ENCODE assay signal across 10 cellular contexts in the genomic region with DNA sequence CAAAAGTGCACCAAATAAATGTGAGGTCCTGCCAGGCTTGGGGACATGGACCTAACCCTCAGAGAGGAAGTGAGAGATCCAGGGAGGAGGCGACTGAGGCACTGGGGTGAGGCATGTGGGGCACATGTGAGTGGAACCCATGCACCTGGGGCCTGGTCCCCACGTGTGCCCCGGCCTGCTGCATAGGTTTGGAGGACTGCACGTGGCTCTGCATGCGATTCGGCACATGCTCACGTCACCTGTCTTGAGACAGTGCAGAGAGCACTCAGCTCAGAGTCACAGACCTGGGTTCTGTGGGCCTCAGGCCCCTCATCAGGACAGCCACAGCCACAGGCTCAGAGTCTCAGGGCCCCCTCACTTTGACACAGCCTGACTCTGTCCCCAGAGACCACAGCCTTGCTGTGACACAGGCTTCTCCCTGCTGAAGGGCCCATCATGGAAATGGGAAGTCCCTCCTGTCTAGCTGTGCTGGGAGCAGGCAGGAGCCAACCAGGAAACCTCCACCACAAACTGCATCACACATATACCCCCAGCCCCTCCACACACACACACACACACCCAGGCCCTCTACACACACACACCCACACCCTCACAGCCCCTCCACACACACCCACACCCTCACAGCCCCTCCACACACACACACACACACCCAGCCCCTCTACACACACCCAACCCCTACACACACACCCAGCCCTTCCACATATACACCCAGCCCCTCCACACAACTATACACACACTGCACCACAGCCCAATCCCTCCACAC. TPM values are rescaled to one million over a fixed set of nuclear protein-coding genes. Genes with fewer than 3 reads are reported as not detected.
DNase-seq lines count a peak whose midpoint lies in the region; ATAC-seq and TF ChIP-seq lines count a peak whose summit lies in the region.
"Had no signal": no experiment of that assay in that cellular context is flagged by ENCODE, and none has a peak within 500 bp of the region (broad histone marks: within the 10 kb centered on the region; RNA-seq: fewer than 3 reads in every experiment).

No MANE protein-coding gene starts in this region.

- H3K36me3 ChIP-seq in Caco-2 (ENCODE audit: control insufficient read depth, insufficient read depth, low read length) = no peaks in the 10 kb centered on the region
- peaks cover 31 to 37% of the 10 kb centered on the region in 2 experiments for H3K36me3 ChIP-seq in mesenchymal stem cell (ENCODE audit: control insufficient read depth in 1 of 2, insufficient read depth in 2 of 2, low read depth in 1 of 2, low read length in 2 of 2)
- peaks cover 4% of the 10 kb centered on the region for H3K36me3 ChIP-seq in brain microvascular endothelial cell (replicated peaks)

- H3K4me1 ChIP-seq in Caco-2 (no peaks in the 10 kb centered on the region), mesenchymal stem cell (ENCODE audit: control insufficient read depth, insufficient read depth, low read depth, low read length) (peaks cover 14% of the 10 kb centered on the region)

- H3K27ac Mint-ChIP-seq in Caco-2 (ENCODE audit: unreplicated experiment) = peak overlapping the region; percentile 40

- no peak overlapping the region for H3K4me2 ChIP-seq in mesenchymal stem cell (ENCODE audit: low read length, poor library complexity, severe bottlenecking)

- H3K4me3 Mint-ChIP-seq in Caco-2 (ENCODE audit: unreplicated experiment) = peak overlapping the region; percentile 20

- H3K23ac ChIP-seq in mesenchymal stem cell (ENCODE audit: low read length in 2 of 2) = no peak overlapping the region

- WGBS in mesenchymal stem cell = 98% methylated on average over 7 of the region's 7 CpGs

- peak overlapping the region; percentile 11 for H3K9ac ChIP-seq in mesenchymal stem cell (ENCODE audit: low read length)

- peaks cover 15% of the 10 kb centered on the region for H3K79me1 ChIP-seq in mesenchymal stem cell (replicated peaks; ENCODE audit: low read length, poor library complexity, severe bottlenecking)

- intact Hi-C loops in Caco-2 (cut with micrococcal nuclease; ENCODE audit: unreplicated experiment) = no loop called here

- TF ChIP-seq CTCF in Caco-2 (IDR thresholded peaks at IDR 0.05; ENCODE audit: insufficient read depth in 1 of 2, low read depth in 1 of 2, low read length in 1 of 2, severe bottlenecking in 1 of 2, unreplicated experiment in 1 of 2) = no peak
- no peak for TF ChIP-seq CTCF in RWPE1 (conservative IDR thresholded peaks at IDR 0.05; ENCODE audit: low read depth)
- no peak for TF ChIP-seq CTCF in brain microvascular endothelial cell (IDR thresholded peaks at IDR 0.05; ENCODE audit: low read depth, low read length, missing control alignments)

- no TSS peak for BruUV-seq in Caco-2 (replicated peaks; lab: Mats Ljungman, UMichigan)

- H2BK12ac ChIP-seq in mesenchymal stem cell (ENCODE audit: low read length in 2 of 2) = no peak overlapping the region

- H3K27me3 ChIP-seq in Caco-2 (replicated peaks; ENCODE audit: control insufficient read depth, insufficient read depth, low read length) (no peaks in the 10 kb centered on the region), mesenchymal stem cell (ENCODE audit: control insufficient read depth in 1 of 2, insufficient read depth in 1 of 2, low read length in 2 of 2) (no peaks in the 10 kb centered on the region), brain microvascular endothelial cell (replicated peaks) (no peaks in the 10 kb centered on the region)
- H3K27me3 ChIP-seq: adrenal gland had no signal

- peak overlapping the region; percentile 70 for H3K27ac ChIP-seq in RWPE1
- no peak overlapping the region for H3K27ac ChIP-seq in mesenchymal stem cell (ENCODE audit: low read length, poor library complexity, severe bottlenecking)
- no peak overlapping the region for H3K27ac ChIP-seq in brain microvascular endothelial cell
- H3K27ac ChIP-seq: adrenal gland had no signal

- peak overlapping the region in 1 of 2 experiments; percentile 0 for H3K18ac ChIP-seq in mesenchymal stem cell (ENCODE audit: low read depth in 1 of 2, low read length in 2 of 2)

- H2BK120ac ChIP-seq in mesenchymal stem cell (ENCODE audit: low read depth, low read length) = no peak overlapping the region

- CTCF ChIA-PET in Caco-2 (lab: Charles Lee) = interaction anchor here (0.7 kb wide), 1 partner anchor 177 kb away, joined by 3 read pairs; no protein-coding TSS in a partner anchor
- CTCF ChIA-PET in RWPE1 (lab: Yijun Ruan, JAX) = interaction anchor here (0.5 kb wide), 1 partner anchor 47 kb away, joined by 3 read pairs; no protein-coding TSS in a partner anchor

- no peak overlapping the region for H2AFZ ChIP-seq in mesenchymal stem cell (ENCODE audit: low read depth, low read length)

- H2AK5ac ChIP-seq in mesenchymal stem cell (ENCODE audit: low read length, severe bottlenecking) = no peak overlapping the region

- in situ Hi-C loops in brain microvascular endothelial cell (cut with HindIII; ENCODE audit: low pct_ligation_motif_present, low sequenced_read_pairs) = no loop called here

- DNase-seq in Caco-2 (no peak), RWPE1 (ENCODE audit: low spot score) (no peak), mesenchymal stem cell (no peak), T1000 (lab: John Stamatoyannopoulos, UW) (no peak), NCI-H128 (lab: John Stamatoyannopoulos, UW; ENCODE audit: unreplicated experiment) (no peak), C1 segment of cervical spinal cord (lab: John Stamatoyannopoulos, UW) (no peak), brain microvascular endothelial cell (no peak)
- DNase-seq: adrenal gland; NK-92 treated with Interleukin-12 subunit alpha and Interleukin-12 subunit beta, amount 100 ng/mL, for 24 hours had no signal

- H3K4me1 Mint-ChIP-seq in Caco-2 (ENCODE audit: low read depth, unreplicated experiment) = no peaks in the 10 kb centered on the region

- peaks cover 21% of the 10 kb centered on the region for H3K36me3 Mint-ChIP-seq in Caco-2 (ENCODE audit: insufficient read depth, unreplicated experiment)

- H2BK15ac ChIP-seq in mesenchymal stem cell (ENCODE audit: low read depth, poor library complexity, severe bottlenecking) = no peak overlapping the region

- no peak overlapping the region for H2BK5ac ChIP-seq in mesenchymal stem cell (ENCODE audit: low read depth, low read length, poor library complexity, severe bottlenecking)

- no peaks in the 10 kb centered on the region for H3K27me3 Mint-ChIP-seq in Caco-2 (ENCODE audit: insufficient read depth, unreplicated experiment)

- H3K4ac ChIP-seq in mesenchymal stem cell (ENCODE audit: low read depth in 1 of 2, low read length in 2 of 2) = no peak overlapping the region

- no peak overlapping the region for H3K14ac ChIP-seq in mesenchymal stem cell (ENCODE audit: low read length in 2 of 2)

- H3K4me3 ChIP-seq in Caco-2 (ENCODE audit: low read depth, low read length) (no peak overlapping the region), mesenchymal stem cell (ENCODE audit: insufficient read depth in 1 of 2, low read depth in 1 of 2, low read length in 2 of 2) (no peak overlapping the region), brain microvascular endothelial cell (ENCODE audit: low read depth, low read length) (no peak overlapping the region)
- H3K4me3 ChIP-seq: adrenal gland had no signal

- peak; percentile 49 for ATAC-seq in GM18868 (IDR thresholded peaks at IDR 0.05; ENCODE audit: unreplicated experiment)

- no peak overlapping the region for H4K8ac ChIP-seq in mesenchymal stem cell (ENCODE audit: low read length)

- no peaks in the 10 kb centered on the region for H3K9me3 Mint-ChIP-seq in Caco-2 (ENCODE audit: unreplicated experiment)

- H3K9me3 ChIP-seq in Caco-2 (no peaks in the 10 kb centered on the region), mesenchymal stem cell (ENCODE audit: control insufficient read depth, low read length) (no peaks in the 10 kb centered on the region)
- H3K9me3 ChIP-seq: adrenal gland had no signal

- POLR2A ChIA-PET in Caco-2 (lab: Charles Lee) = interaction anchor here (0.6 kb wide), 2 partner anchors 48 to 65 kb away, joined by 3 to 4 read pairs; a partner anchor contains a TSS
- POLR2A ChIA-PET in RWPE1 (lab: Yijun Ruan, JAX; ENCODE audit: low non-redundant PET) = no interaction called here

- no peak overlapping the region for H4K91ac ChIP-seq in mesenchymal stem cell (ENCODE audit: low read length)

RNA-seq across cellular contexts. Expression of a gene that starts 48.2 kb away (rescaled TPM):
- 28.9 and 31.0 TPM in 2 replicates for total RNA-seq in Caco-2 (2022)
- polyA plus RNA-seq in mesenchymal stem cell (2013, experiment 1 of 2) = 37.0 TPM
- polyA plus RNA-seq in mesenchymal stem cell (2013, experiment 2 of 2) = 36.1 TPM
